ENCODE assay signal across 22 cellular contexts in genomic region chr5:6720561-6720921, GRCh38. TPM values are rescaled to one million over a fixed set of nuclear protein-coding genes. Genes with fewer than 3 reads are reported as not detected.
A peak's percentile ranks its signal among the peaks of the same experiment; 100 is the strongest.
DNase-seq lines count a peak whose midpoint lies in the region; ATAC-seq and TF ChIP-seq lines count a peak whose summit lies in the region.
"Had no signal": no experiment of that assay in that cellular context is flagged by ENCODE, and none has a peak within 500 bp of the region (broad histone marks: within the 10 kb centered on the region; RNA-seq: fewer than 3 reads in every experiment).

No MANE protein-coding gene starts in this region.

- H3K27me3 Mint-ChIP-seq in CD4-positive, alpha-beta T cell, result no peaks in the 10 kb centered on the region
- H3K27me3 Mint-ChIP-seq in IgD-negative memory B cell (no peaks in the 10 kb centered on the region), activated B cell treated with CpG ODN at 0.5 μM for 24 hours (no peaks in the 10 kb centered on the region)
- no peaks in the 10 kb centered on the region for H3K27me3 Mint-ChIP-seq in activated CD8-positive, alpha-beta T cell treated with anti-CD3 and anti-CD28 coated beads for 36 hours
- H3K27me3 Mint-ChIP-seq: activated naive CD8-positive, alpha-beta T cell treated with anti-CD3 and anti-CD28 coated beads, Interleukin-2, amount 50 U/mL, for 24 hours had no signal

- ATAC-seq in CD4-positive, alpha-beta T cell (ENCODE audit: poor library complexity), result no peak
- ATAC-seq in activated B cell treated with CpG ODN at 0.5 μM for 24 hours (ENCODE audit: low read depth), result no peak
- no peak for ATAC-seq in activated CD8-positive, alpha-beta T cell treated with anti-CD3 and anti-CD28 coated beads for 36 hours
- no peak for ATAC-seq in stimulated activated naive CD8-positive, alpha-beta T cell treated with anti-CD3 and anti-CD28 coated beads, Interleukin-15, Interleukin-2, amounts not matched to agents 100 U/mL and 50 U/mL, for 24 hours
- ATAC-seq: activated naive CD8-positive, alpha-beta T cell treated with anti-CD3 and anti-CD28 coated beads, Interleukin-2, amount 50 U/mL, for 24 hours; activated T-cell treated with anti-CD3 and anti-CD28 coated beads, Interleukin-2, amount 50 U/mL, for 72 hours; foreskin keratinocyte had no signal

- H3K27ac ChIP-seq in CD4-positive, alpha-beta T cell (ENCODE audit: low read depth, low read length), result no peak overlapping the region
- no peak overlapping the region for H3K27ac ChIP-seq in caudate nucleus (ENCODE audit: low read depth, low read length)
- H3K27ac ChIP-seq: foreskin keratinocyte, SK-N-MC had no signal

- no peak for DNase-seq in CD4-positive, alpha-beta T cell
- DNase-seq in activated B cell treated with CpG ODN at 0.5 μM for 24 hours, result no peak
- DNase-seq in stimulated activated CD8-positive, alpha-beta memory T cell treated with anti-CD3 and anti-CD28 coated beads, Interleukin-4, amount 100 ng/mL, for 48 hours, result peak; percentile 10
- no peak for DNase-seq in stimulated activated CD4-positive, alpha-beta T cell treated with anti-CD3 and anti-CD28 coated beads, Interleukin-4, amount 100 ng/mL, for 24 hours
- no peak for DNase-seq in caudate nucleus (lab: John Stamatoyannopoulos, UW)
- DNase-seq in activated CD8-positive, alpha-beta T cell treated with anti-CD3 and anti-CD28 coated beads for 36 hours, result no peak
- DNase-seq in stimulated activated naive CD8-positive, alpha-beta T cell treated with anti-CD3 and anti-CD28 coated beads, Interleukin-15, Interleukin-2, amounts not matched to agents 100 U/mL and 50 U/mL, for 24 hours, result no peak
- DNase-seq: activated CD4-positive, CD25-positive, alpha-beta regulatory T cell; activated naive CD4-positive, alpha-beta T cell; activated naive CD8-positive, alpha-beta T cell treated with anti-CD3 and anti-CD28 coated beads, Interleukin-2, amount 50 U/mL, for 24 hours; activated T-cell treated with anti-CD3 and anti-CD28 coated beads, Interleukin-2, amount 50 U/mL, for 72 hours; EL; esophagus squamous epithelium; foreskin keratinocyte; NCI-H1048; right lobe of liver; stimulated activated CD4-positive, alpha-beta T cell treated with anti-CD3 and anti-CD28 coated beads, Interleukin-2, amount 100 ng/mL, for 48 hours; substantia nigra had no signal

- intact Hi-C loops in CD4-positive, alpha-beta T cell (cut with DNase I, micrococcal nuclease), result no loop called here
- intact Hi-C loops in activated B cell treated with CpG ODN at 0.5 μM for 24 hours (cut with micrococcal nuclease), result loop anchor here (10.0 kb wide), 1 partner anchor 236 kb away; no protein-coding TSS in a partner anchor
- intact Hi-C loops in activated CD8-positive, alpha-beta T cell treated with anti-CD3 and anti-CD28 coated beads for 36 hours (cut with micrococcal nuclease), result no loop called here

- peaks cover 95% of the 10 kb centered on the region for H3K4me1 Mint-ChIP-seq in CD4-positive, alpha-beta T cell (ENCODE audit: low read depth)
- H3K4me1 Mint-ChIP-seq in IgD-negative memory B cell (peaks cover 70 to 78% (median 75%) of the 10 kb centered on the region in 3 donors), activated B cell treated with CpG ODN at 0.5 μM for 24 hours (peaks cover 89% of the 10 kb centered on the region)
- H3K4me1 Mint-ChIP-seq in activated CD8-positive, alpha-beta T cell treated with anti-CD3 and anti-CD28 coated beads for 36 hours (ENCODE audit: low read depth), result peaks cover 91% of the 10 kb centered on the region

- CTCF ChIA-PET in CD4-positive, alpha-beta T cell (lab: Charles Lee), result no interaction called here
- CTCF ChIA-PET in activated B cell treated with CpG ODN at 0.5 μM for 24 hours (lab: Charles Lee), result no interaction called here
- CTCF ChIA-PET in activated CD8-positive, alpha-beta T cell treated with anti-CD3 and anti-CD28 coated beads for 36 hours (lab: Charles Lee), result no interaction called here

- H3K27me3 ChIP-seq in CD4-positive, alpha-beta T cell (ENCODE audit: control insufficient read depth, insufficient read depth, low read length), result no peaks in the 10 kb centered on the region
- H3K27me3 ChIP-seq: esophagus squamous epithelium, foreskin keratinocyte, right lobe of liver had no signal

- H3K9me3 ChIP-seq in CD4-positive, alpha-beta T cell (ENCODE audit: control insufficient read depth, low read length), result no peaks in the 10 kb centered on the region
- H3K9me3 ChIP-seq: esophagus squamous epithelium, right lobe of liver had no signal

- H3K36me3 Mint-ChIP-seq in CD4-positive, alpha-beta T cell (ENCODE audit: low read depth), result peaks cover 31% of the 10 kb centered on the region
- H3K36me3 Mint-ChIP-seq in IgD-negative memory B cell, result no peaks in the 10 kb centered on the region
- H3K36me3 Mint-ChIP-seq in activated B cell treated with CpG ODN at 0.5 μM for 24 hours (ENCODE audit: low read depth), result peaks cover 48% of the 10 kb centered on the region
- H3K36me3 Mint-ChIP-seq in activated CD8-positive, alpha-beta T cell treated with anti-CD3 and anti-CD28 coated beads for 36 hours (ENCODE audit: low read depth), result peaks cover 66% of the 10 kb centered on the region
- H3K36me3 Mint-ChIP-seq: mesothelial cell of epicardium had no signal

- H3K9me3 Mint-ChIP-seq in CD4-positive, alpha-beta T cell, result no peaks in the 10 kb centered on the region
- H3K9me3 Mint-ChIP-seq in IgD-negative memory B cell (no peaks in the 10 kb centered on the region), activated B cell treated with CpG ODN at 0.5 μM for 24 hours (no peaks in the 10 kb centered on the region)
- no peaks in the 10 kb centered on the region for H3K9me3 Mint-ChIP-seq in activated CD8-positive, alpha-beta T cell treated with anti-CD3 and anti-CD28 coated beads for 36 hours
- H3K9me3 Mint-ChIP-seq: activated naive CD8-positive, alpha-beta T cell treated with anti-CD3 and anti-CD28 coated beads, Interleukin-2, amount 50 U/mL, for 24 hours; activated T-cell treated with anti-CD3 and anti-CD28 coated beads, Interleukin-2, amount 50 U/mL, for 72 hours; CD14-positive monocyte; mesothelial cell of epicardium had no signal

- POLR2A ChIA-PET in CD4-positive, alpha-beta T cell (lab: Charles Lee), result interaction anchor here (1.2 kb wide), 1 partner anchor 10 kb away, joined by 3 read pairs; no protein-coding TSS in a partner anchor
- POLR2A ChIA-PET in activated B cell treated with CpG ODN at 0.5 μM for 24 hours (lab: Charles Lee), result no interaction called here
- POLR2A ChIA-PET in activated CD8-positive, alpha-beta T cell treated with anti-CD3 and anti-CD28 coated beads for 36 hours (lab: Charles Lee), result no interaction called here

- H3K4me3 Mint-ChIP-seq in CD4-positive, alpha-beta T cell, result no peak overlapping the region
- H3K4me3 Mint-ChIP-seq in IgD-negative memory B cell (no peak overlapping the region), activated B cell treated with CpG ODN at 0.5 μM for 24 hours (no peak overlapping the region)
- no peak overlapping the region for H3K4me3 Mint-ChIP-seq in activated CD8-positive, alpha-beta T cell treated with anti-CD3 and anti-CD28 coated beads for 36 hours
- H3K4me3 Mint-ChIP-seq: activated naive CD8-positive, alpha-beta T cell treated with anti-CD3 and anti-CD28 coated beads, Interleukin-2, amount 50 U/mL, for 24 hours; CD14-positive monocyte; mesothelial cell of epicardium had no signal

- TF ChIP-seq CTCF in CD4-positive, alpha-beta T cell (IDR thresholded peaks at IDR 0.05), result no peak
- no peak for TF ChIP-seq CTCF in activated B cell treated with CpG ODN at 0.5 μM for 24 hours (IDR thresholded peaks at IDR 0.05)
- TF ChIP-seq CTCF in activated CD8-positive, alpha-beta T cell treated with anti-CD3 and anti-CD28 coated beads for 36 hours (IDR thresholded peaks at IDR 0.05), result no peak

- peak overlapping the region; percentile 55 for H3K27ac Mint-ChIP-seq in CD4-positive, alpha-beta T cell
- H3K27ac Mint-ChIP-seq in IgD-negative memory B cell (peak overlapping the region in 2 of 3 donors; percentile 64 to 94), activated B cell treated with CpG ODN at 0.5 μM for 24 hours (peak overlapping the region; percentile 41)
- H3K27ac Mint-ChIP-seq in activated CD8-positive, alpha-beta T cell treated with anti-CD3 and anti-CD28 coated beads for 36 hours, result no peak overlapping the region
- H3K27ac Mint-ChIP-seq: activated naive CD8-positive, alpha-beta T cell treated with anti-CD3 and anti-CD28 coated beads, Interleukin-2, amount 50 U/mL, for 24 hours; activated T-cell treated with anti-CD3 and anti-CD28 coated beads, Interleukin-2, amount 50 U/mL, for 72 hours had no signal

RNA-seq across cellular contexts. Expression of gene TENT4A, which starts 7.3 kb away (rescaled TPM):
- 10 to 100 TPM; 49.2 to 51.9 TPM for total RNA-seq in CD4-positive, alpha-beta T cell
- polyA plus RNA-seq in IgD-negative memory B cell, result 1.6 TPM
- total RNA-seq in activated B cell treated with CpG ODN at 0.5 μM for 24 hours, result 42.4 and 51.2 TPM in 2 replicates
- total RNA-seq in activated CD8-positive, alpha-beta T cell treated with anti-CD3 and anti-CD28 coated beads for 36 hours, result 10 to 100 TPM; 50.6 to 51.9 TPM
